ENCODE assay signal across 15 cellular contexts in the genomic region with DNA sequence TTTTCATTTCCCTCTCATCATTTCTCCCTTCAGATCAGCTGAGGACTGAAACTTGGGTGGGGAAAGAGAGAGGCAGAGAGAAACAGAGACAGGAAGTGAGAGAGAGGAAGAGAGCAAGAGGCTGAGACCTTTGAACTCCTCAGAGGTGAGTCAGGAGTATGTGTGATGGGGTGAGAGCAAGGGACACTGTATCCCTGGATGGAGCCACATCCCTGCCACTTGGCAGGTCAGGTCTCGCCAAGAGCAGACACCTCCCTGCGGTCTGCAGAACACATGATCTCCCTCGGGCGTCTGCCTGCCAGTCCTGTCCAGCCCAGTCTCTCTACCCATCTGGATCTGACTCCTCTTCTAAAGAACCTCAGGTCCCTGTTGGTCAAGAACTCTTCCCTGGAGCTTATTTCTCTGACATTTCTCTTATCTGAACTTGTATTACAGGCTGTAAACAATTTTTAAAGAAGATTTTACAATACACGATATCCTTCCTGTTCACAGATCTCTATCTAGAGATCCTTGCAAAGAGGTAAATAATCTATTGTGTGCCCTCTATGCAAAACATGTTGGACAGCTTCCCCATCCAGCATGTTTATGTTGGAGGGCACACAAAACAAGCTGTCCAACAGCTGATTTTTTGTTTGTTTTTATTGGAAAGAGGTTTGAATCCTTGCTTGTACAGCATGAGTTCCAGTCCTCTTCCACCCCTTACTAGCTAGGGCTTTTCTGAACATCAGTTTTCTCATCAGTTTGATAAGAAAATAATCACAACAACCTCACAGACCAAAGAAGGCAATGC.
DNase-seq lines count a peak whose midpoint lies in the region; ATAC-seq lines count a peak whose summit lies in the region.
"Had no signal": no experiment of that assay in that cellular context is flagged by ENCODE, and none has a peak within 500 bp of the region (broad histone marks: within the 10 kb centered on the region; RNA-seq: fewer than 3 reads in every experiment).

No MANE protein-coding gene starts in this region.

- H3K27ac ChIP-seq in mesenchymal stem cell (ENCODE audit: low read length, poor library complexity, severe bottlenecking), result no peak overlapping the region
- H3K27ac ChIP-seq: body of pancreas, gastroesophageal sphincter had no signal

- H2BK5ac ChIP-seq in mesenchymal stem cell (ENCODE audit: low read depth, low read length, poor library complexity, severe bottlenecking), result no peak overlapping the region

- H2AK5ac ChIP-seq in mesenchymal stem cell (ENCODE audit: low read length, severe bottlenecking), result no peak overlapping the region

- H3K14ac ChIP-seq in mesenchymal stem cell (ENCODE audit: low read length in 2 of 2), result no peak overlapping the region

- peak; percentile 86 for ATAC-seq in activated CD4-positive, alpha-beta T cell treated with anti-CD3 and anti-CD28 coated beads for 36 hours
- ATAC-seq in HG02588 (IDR thresholded peaks at IDR 0.05; ENCODE audit: unreplicated experiment), result no peak
- ATAC-seq: body of pancreas, gastroesophageal sphincter had no signal

- no peak overlapping the region for H3K4me3 ChIP-seq in mesenchymal stem cell (ENCODE audit: insufficient read depth in 1 of 2, low read depth in 1 of 2, low read length in 2 of 2)
- H3K4me3 ChIP-seq: body of pancreas, gastroesophageal sphincter, lung had no signal

- no peaks in the 10 kb centered on the region for H3K36me3 Mint-ChIP-seq in activated CD4-positive, alpha-beta T cell treated with anti-CD3 and anti-CD28 coated beads for 36 hours (ENCODE audit: low read depth)

- CTCF ChIA-PET in activated CD4-positive, alpha-beta T cell treated with anti-CD3 and anti-CD28 coated beads for 36 hours (lab: Charles Lee), result interaction anchor here (0.6 kb wide), 1 partner anchor 269 kb away, joined by 3 read pairs; no protein-coding TSS in a partner anchor

- no peak overlapping the region for H2BK15ac ChIP-seq in mesenchymal stem cell (ENCODE audit: low read depth, poor library complexity, severe bottlenecking)

- no peak overlapping the region for H3K23ac ChIP-seq in mesenchymal stem cell (ENCODE audit: low read length in 2 of 2)

- H4K8ac ChIP-seq in mesenchymal stem cell (ENCODE audit: low read length), result no peak overlapping the region

- H3K27me3 ChIP-seq in mesenchymal stem cell (ENCODE audit: control insufficient read depth in 1 of 2, insufficient read depth in 1 of 2, low read length in 2 of 2), result peaks cover 0 to 7% of the 10 kb centered on the region in 2 experiments

- no peaks in the 10 kb centered on the region for H3K4me1 ChIP-seq in mesenchymal stem cell (ENCODE audit: control insufficient read depth, insufficient read depth, low read depth, low read length)
- H3K4me1 ChIP-seq: body of pancreas, gastroesophageal sphincter had no signal

- no peak overlapping the region for H3K18ac ChIP-seq in mesenchymal stem cell (ENCODE audit: low read depth in 1 of 2, low read length in 2 of 2)

- no peaks in the 10 kb centered on the region for H3K79me1 ChIP-seq in mesenchymal stem cell (replicated peaks; ENCODE audit: low read length, poor library complexity, severe bottlenecking)

- no peaks in the 10 kb centered on the region for H3K9me3 Mint-ChIP-seq in activated CD4-positive, alpha-beta T cell treated with anti-CD3 and anti-CD28 coated beads for 36 hours (ENCODE audit: low read depth)

- peak; percentile 19 for DNase-seq in activated CD4-positive, alpha-beta T cell treated with anti-CD3 and anti-CD28 coated beads for 36 hours
- no peak for DNase-seq in activated CD4-positive, alpha-beta T cell treated with anti-CD3 and anti-CD28 coated beads, Interleukin-2, amount 50 U/mL, for 48 hours
- peak; percentile 72 to 81 for DNase-seq in NCI-H526 (lab: John Stamatoyannopoulos, UW)
- peak; percentile 64 for DNase-seq in astrocyte of the hippocampus (ENCODE audit: low read depth, low spot score)
- DNase-seq in pons (ENCODE audit: low spot score), result peak; percentile 37
- DNase-seq in mesenchymal stem cell, result no peak
- DNase-seq in NOMO-1 (lab: John Stamatoyannopoulos, UW; ENCODE audit: unreplicated experiment in 2 of 2), result no peak
- DNase-seq: activated CD8-positive, alpha-beta memory T cell treated with anti-CD3 and anti-CD28 coated beads, Interleukin-2, amount 50 U/mL, for 48 hours; body of pancreas; effector memory CD4-positive, alpha-beta T cell; NCI-H1048; stimulated activated naive CD4-positive, alpha-beta T cell treated with Interleukin-2 at 50 U/mL for 16 hours had no signal

- intact Hi-C loops in activated CD4-positive, alpha-beta T cell treated with anti-CD3 and anti-CD28 coated beads for 36 hours (cut with DNase I, micrococcal nuclease), result loop anchor here in 1 of 2 experiments (10.0 kb wide), 1 partner anchor 328 kb away; no protein-coding TSS in a partner anchor

- WGBS in mesenchymal stem cell, result 58% methylated on average over 5 of the region's 5 CpGs

- POLR2A ChIA-PET in activated CD4-positive, alpha-beta T cell treated with anti-CD3 and anti-CD28 coated beads for 36 hours (lab: Charles Lee), result no interaction called here

- no peak overlapping the region for H4K91ac ChIP-seq in mesenchymal stem cell (ENCODE audit: low read length)

- no peak overlapping the region for H2AFZ ChIP-seq in mesenchymal stem cell (ENCODE audit: low read depth, low read length)

- no peak overlapping the region for H3K9ac ChIP-seq in mesenchymal stem cell (ENCODE audit: low read length)

- H2BK120ac ChIP-seq in mesenchymal stem cell (ENCODE audit: low read depth, low read length), result no peak overlapping the region

- H3K27me3 Mint-ChIP-seq in activated CD4-positive, alpha-beta T cell treated with anti-CD3 and anti-CD28 coated beads for 36 hours, result no peaks in the 10 kb centered on the region

- H3K4me1 Mint-ChIP-seq in activated CD4-positive, alpha-beta T cell treated with anti-CD3 and anti-CD28 coated beads for 36 hours, result peaks cover 20% of the 10 kb centered on the region

- H3K36me3 ChIP-seq in mesenchymal stem cell (ENCODE audit: control insufficient read depth in 1 of 2, insufficient read depth in 2 of 2, low read depth in 1 of 2, low read length in 2 of 2), result no peaks in the 10 kb centered on the region
- H3K36me3 ChIP-seq: gastroesophageal sphincter had no signal

- peaks cover 2% of the 10 kb centered on the region for H3K9me3 ChIP-seq in mesenchymal stem cell (ENCODE audit: control insufficient read depth, low read length)
- H3K9me3 ChIP-seq: body of pancreas, gastroesophageal sphincter had no signal

- no peak overlapping the region for H3K4me3 Mint-ChIP-seq in activated CD4-positive, alpha-beta T cell treated with anti-CD3 and anti-CD28 coated beads for 36 hours

- H3K4ac ChIP-seq in mesenchymal stem cell (ENCODE audit: low read depth in 1 of 2, low read length in 2 of 2), result no peak overlapping the region

- H3K4me2 ChIP-seq in mesenchymal stem cell (ENCODE audit: low read length, poor library complexity, severe bottlenecking), result no peak overlapping the region

- H2BK12ac ChIP-seq in mesenchymal stem cell (ENCODE audit: low read length in 2 of 2), result no peak overlapping the region

- H3K27ac Mint-ChIP-seq in activated CD4-positive, alpha-beta T cell treated with anti-CD3 and anti-CD28 coated beads for 36 hours, result peak overlapping the region; percentile 84

Comparison
In these comparisons a context has a peak if more than half of its experiments do, and no peak if none do; other contexts are left out.
1. DNase-seq: peak in activated CD4-positive, alpha-beta T cell treated with anti-CD3 and anti-CD28 coated beads for 36 hours (single experiment), NCI-H526 (2 of 2), astrocyte of the hippocampus (single experiment) and pons (single experiment); none in activated CD4-positive, alpha-beta T cell treated with anti-CD3 and anti-CD28 coated beads, Interleukin-2, amount 50 U/mL, for 48 hours (0 of 2), mesenchymal stem cell (single experiment) and NOMO-1 (0 of 2).